1 cellular context compared by ENCODE assay signal in genomic region chr4:41024556-41025491, GRCh38.
TF ChIP-seq lines count a peak whose summit lies in the region.

No MANE protein-coding gene starts in this region.

TF ChIP-seq in K562, 482 proteins besides CTCF, POLR2A, EP300 and RAD21 (continued from another document):
- no peak for TF ChIP-seq PATZ1 (CRISPR knock-in tag; IDR thresholded peaks at IDR 0.05; ENCODE audit: borderline replicate concordance)
- TF ChIP-seq BCOR (IDR thresholded peaks at IDR 0.05): no peak
- no peak for TF ChIP-seq CREM (IDR thresholded peaks at IDR 0.05; ENCODE audit: low read depth)
- TF ChIP-seq CBX1 (IDR thresholded peaks at IDR 0.05; ENCODE audit: low read depth): 0 out of 2 replicates have a peak, but pooled peaks have one; percentile 59
- no peak for TF ChIP-seq ZNF511 (CRISPR knock-in tag; IDR thresholded peaks at IDR 0.05)
- no peak for TF ChIP-seq CBX2 (IDR thresholded peaks at IDR 0.05; ENCODE audit: insufficient read depth, low read length, poor library complexity, severe bottlenecking)
- TF ChIP-seq ZNF280B (CRISPR knock-in tag; IDR thresholded peaks at IDR 0.05): peak; percentile 76; the same call in 1 of the 2 replicates
- TF ChIP-seq CSDE1 (IDR thresholded peaks at IDR 0.05): no peak
- TF ChIP-seq XRCC3 (IDR thresholded peaks at IDR 0.05): no peak
- no peak for TF ChIP-seq HNRNPL (IDR thresholded peaks at IDR 0.05; ENCODE audit: low read depth, low read length)
- no peak for TF ChIP-seq TAL1 (IDR thresholded peaks at IDR 0.05)
- TF ChIP-seq, protein P1, sequence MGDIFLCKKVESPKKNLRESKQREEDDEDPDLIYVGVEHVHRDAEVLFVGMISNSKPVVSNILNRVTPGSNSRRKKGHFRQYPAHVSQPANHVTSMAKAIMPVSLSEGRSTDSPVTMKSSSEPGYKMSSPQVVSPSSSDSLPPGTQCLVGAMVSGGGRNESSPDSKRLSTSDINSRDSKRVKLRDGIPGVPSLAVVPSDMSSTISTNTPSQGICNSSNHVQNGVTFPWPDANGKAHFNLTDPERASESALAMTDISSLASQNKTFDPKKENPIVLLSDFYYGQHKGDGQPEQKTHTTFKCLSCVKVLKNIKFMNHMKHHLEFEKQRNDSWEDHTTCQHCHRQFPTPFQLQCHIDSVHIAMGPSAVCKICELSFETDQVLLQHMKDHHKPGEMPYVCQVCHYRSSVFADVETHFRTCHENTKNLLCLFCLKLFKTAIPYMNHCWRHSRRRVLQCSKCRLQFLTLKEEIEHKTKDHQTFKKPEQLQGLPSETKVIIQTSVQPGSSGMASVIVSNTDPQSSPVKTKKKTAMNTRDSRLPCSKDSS (IDR thresholded peaks at IDR 0.05; ENCODE audit: low read depth, partially characterized antibody): peak; percentile 41
- no peak for TF ChIP-seq RAD51 (IDR thresholded peaks at IDR 0.05; ENCODE audit: borderline replicate concordance, low read depth)
- no peak for TF ChIP-seq HNRNPK (IDR thresholded peaks at IDR 0.05; ENCODE audit: low read depth, low read length, poor library complexity, severe bottlenecking)
- TF ChIP-seq ZNF133 (CRISPR knock-in tag; IDR thresholded peaks at IDR 0.05): no peak
TF ChIP-seq in K562: peak in this region for 6.
